Comparison of ENCODE assay signal across 24 cellular contexts in genomic region chr2:50547521-50547920, GRCh38.
DNase-seq lines count a peak whose midpoint lies in the region; ATAC-seq and TF ChIP-seq lines count a peak whose summit lies in the region.
"Had no signal": no experiment of that assay in that cellular context is flagged by ENCODE, and none has a peak within 500 bp of the region (broad histone marks: within the 10 kb centered on the region; RNA-seq: fewer than 3 reads in every experiment).

No MANE protein-coding gene starts in this region.

- POLR2A ChIA-PET in MCF 10A (lab: Yijun Ruan, JAX): interaction anchor here (0.6 to 1.3 kb wide), 4 partner anchors 9 to 870 kb away, joined by 3 to 7 read pairs (median 4); no protein-coding TSS in a partner anchor

- DNase-seq in MCF 10A (ENCODE audit: unreplicated experiment) (no peak), breast epithelium (ENCODE audit: low spot score in 2 of 2) (no peak), brain microvascular endothelial cell (peak; percentile 17), foreskin keratinocyte (peak; percentile 78 to 86), NCI-H2171 treated with DMSO at 0.1 percent for 48 hours (lab: John Stamatoyannopoulos, UW) (no peak)
- no peak for DNase-seq in activated CD4-positive, alpha-beta T cell treated with anti-CD3 and anti-CD28 coated beads for 4 hours
- no peak for DNase-seq in activated T-cell treated with anti-CD3 and anti-CD28 coated beads, Interleukin-2, amount 50 U/mL, for 4 hours
- no peak for DNase-seq in activated CD4-positive, alpha-beta T cell treated with anti-CD3 and anti-CD28 coated beads for 48 hours
- DNase-seq: activated T-cell treated with anti-CD3 and anti-CD28 coated beads, Interleukin-2, amount 50 U/mL, for 72 hours; BE2C; body of pancreas; CD8-positive, alpha-beta T cell; KG1; kidney; posterior cingulate gyrus; stimulated activated CD4-positive, alpha-beta T cell treated with anti-CD3 and anti-CD28 coated beads, Interleukin-1b, Interleukin-23, amount 100 ng/mL, for 48 hours; T-helper 1 cell; testis had no signal

- H3K4me1 Mint-ChIP-seq in MCF 10A (ENCODE audit: insufficient read depth, unreplicated experiment): peaks cover 12% of the 10 kb centered on the region
- H3K4me1 Mint-ChIP-seq in activated T-cell treated with anti-CD3 and anti-CD28 coated beads, Interleukin-2, amount 50 U/mL, for 4 hours (ENCODE audit: low read depth): no peaks in the 10 kb centered on the region

- H3K27ac ChIP-seq in breast epithelium: no peak overlapping the region
- no peak overlapping the region for H3K27ac ChIP-seq in brain microvascular endothelial cell
- H3K27ac ChIP-seq in foreskin keratinocyte: peak overlapping the region; percentile 90
- H3K27ac ChIP-seq: body of pancreas, right atrium auricular region, SK-N-MC, testis had no signal

- H3K9me3 Mint-ChIP-seq in MCF 10A (ENCODE audit: unreplicated experiment): no peaks in the 10 kb centered on the region
- no peaks in the 10 kb centered on the region for H3K9me3 Mint-ChIP-seq in activated T-cell treated with anti-CD3 and anti-CD28 coated beads, Interleukin-2, amount 50 U/mL, for 4 hours
- H3K9me3 Mint-ChIP-seq: activated T-cell treated with anti-CD3 and anti-CD28 coated beads, Interleukin-2, amount 50 U/mL, for 72 hours; CD8-positive, alpha-beta T cell; mesothelial cell of epicardium; stimulated activated naive CD8-positive, alpha-beta T cell treated with anti-CD3 and anti-CD28 coated beads, Interleukin-15, Interleukin-2, amounts not matched to agents 100 ng/mL and 50 ng/mL, for 24 hours; WTC11 had no signal

- H3K4me3 ChIP-seq in breast epithelium (no peak overlapping the region), brain microvascular endothelial cell (ENCODE audit: low read depth, low read length) (no peak overlapping the region)
- H3K4me3 ChIP-seq: body of pancreas, HAP-1, right atrium auricular region, SK-N-MC, testis had no signal

- H3K27ac Mint-ChIP-seq in MCF 10A (ENCODE audit: low read depth, unreplicated experiment): peak overlapping the region; percentile 39
- H3K27ac Mint-ChIP-seq: activated T-cell treated with anti-CD3 and anti-CD28 coated beads, Interleukin-2, amount 50 U/mL, for 72 hours; CD8-positive, alpha-beta T cell; mesothelial cell of epicardium; stimulated activated naive CD8-positive, alpha-beta T cell treated with anti-CD3 and anti-CD28 coated beads, Interleukin-15, Interleukin-2, amounts not matched to agents 100 ng/mL and 50 ng/mL, for 24 hours; WTC11 had no signal

- H3K36me3 ChIP-seq in breast epithelium (no peaks in the 10 kb centered on the region), brain microvascular endothelial cell (replicated peaks) (no peaks in the 10 kb centered on the region)
- H3K36me3 ChIP-seq: BE2C, HAP-1, right atrium auricular region had no signal

- intact Hi-C loops in MCF 10A (cut with micrococcal nuclease): no loop called here
- intact Hi-C loops in breast epithelium (cut with DNase I; ENCODE audit: low total_unique reads): no loop called here

- H3K4me1 ChIP-seq in breast epithelium (no peaks in the 10 kb centered on the region), foreskin keratinocyte (peaks cover 5% of the 10 kb centered on the region)
- H3K4me1 ChIP-seq: BE2C, body of pancreas, HAP-1, right atrium auricular region, testis had no signal

- no peak overlapping the region for H3K4me3 Mint-ChIP-seq in MCF 10A (ENCODE audit: unreplicated experiment)
- H3K4me3 Mint-ChIP-seq in activated T-cell treated with anti-CD3 and anti-CD28 coated beads, Interleukin-2, amount 50 U/mL, for 4 hours: no peak overlapping the region
- H3K4me3 Mint-ChIP-seq: activated T-cell treated with anti-CD3 and anti-CD28 coated beads, Interleukin-2, amount 50 U/mL, for 72 hours; CD8-positive, alpha-beta T cell; mesothelial cell of epicardium; stimulated activated naive CD8-positive, alpha-beta T cell treated with anti-CD3 and anti-CD28 coated beads, Interleukin-15, Interleukin-2, amounts not matched to agents 100 ng/mL and 50 ng/mL, for 24 hours; WTC11 had no signal

- H3K36me3 Mint-ChIP-seq in MCF 10A (ENCODE audit: insufficient read depth, unreplicated experiment): no peaks in the 10 kb centered on the region
- no peaks in the 10 kb centered on the region for H3K36me3 Mint-ChIP-seq in activated T-cell treated with anti-CD3 and anti-CD28 coated beads, Interleukin-2, amount 50 U/mL, for 4 hours (ENCODE audit: insufficient read depth)
- H3K36me3 Mint-ChIP-seq: CD8-positive, alpha-beta T cell; mesothelial cell of epicardium; WTC11 had no signal

- no peaks in the 10 kb centered on the region for H3K9me3 ChIP-seq in breast epithelium
- H3K9me3 ChIP-seq: BE2C, body of pancreas, HAP-1, right atrium auricular region, testis had no signal

- no peaks in the 10 kb centered on the region for H3K27me3 Mint-ChIP-seq in MCF 10A (ENCODE audit: insufficient read depth, unreplicated experiment)
- no peaks in the 10 kb centered on the region for H3K27me3 Mint-ChIP-seq in activated T-cell treated with anti-CD3 and anti-CD28 coated beads, Interleukin-2, amount 50 U/mL, for 4 hours (ENCODE audit: low read depth)
- H3K27me3 Mint-ChIP-seq: stimulated activated naive CD8-positive, alpha-beta T cell treated with anti-CD3 and anti-CD28 coated beads, Interleukin-15, Interleukin-2, amounts not matched to agents 100 ng/mL and 50 ng/mL, for 24 hours had no signal

- BruUV-seq in MCF 10A (replicated peaks; lab: Mats Ljungman, UMichigan): no TSS peak

- TF ChIP-seq CTCF in MCF 10A (IDR thresholded peaks at IDR 0.05; ENCODE audit: unreplicated experiment) (no peak), breast epithelium (IDR thresholded peaks at IDR 0.05) (no peak), brain microvascular endothelial cell (IDR thresholded peaks at IDR 0.05; ENCODE audit: low read depth, low read length, missing control alignments) (no peak), foreskin keratinocyte (conservative IDR thresholded peaks at IDR 0.05) (no peak)

- in situ Hi-C loops in brain microvascular endothelial cell (cut with HindIII; ENCODE audit: low pct_ligation_motif_present, low sequenced_read_pairs): no loop called here

- H3K27me3 ChIP-seq in breast epithelium (no peaks in the 10 kb centered on the region), brain microvascular endothelial cell (replicated peaks) (no peaks in the 10 kb centered on the region), foreskin keratinocyte (no peaks in the 10 kb centered on the region)
- H3K27me3 ChIP-seq: BE2C, body of pancreas, right atrium auricular region, testis had no signal

- CTCF ChIA-PET in MCF 10A (lab: Yijun Ruan, JAX): interaction anchor here (0.6 to 1.2 kb wide), 6 partner anchors 18 to 673 kb away, joined by 3 to 5 read pairs (median 3); no protein-coding TSS in a partner anchor

- TF ChIP-seq POLR2A in breast epithelium (IDR thresholded peaks at IDR 0.05): no peak

- ATAC-seq in foreskin keratinocyte: peak; percentile 82
- ATAC-seq in activated T-cell treated with anti-CD3 and anti-CD28 coated beads, Interleukin-2, amount 50 U/mL, for 4 hours: no peak
- ATAC-seq: activated T-cell treated with anti-CD3 and anti-CD28 coated beads, Interleukin-2, amount 50 U/mL, for 72 hours; body of pancreas; CD8-positive, alpha-beta T cell; WTC11 had no signal

Comparison
In these comparisons a context has a peak if more than half of its experiments do, and no peak if none do; other contexts are left out.
1. DNase-seq: peak in brain microvascular endothelial cell (single experiment) and foreskin keratinocyte (2 of 2); none in MCF 10A (single experiment), breast epithelium (0 of 2), activated CD4-positive, alpha-beta T cell treated with anti-CD3 and anti-CD28 coated beads for 4 hours (0 of 2), activated T-cell treated with anti-CD3 and anti-CD28 coated beads, Interleukin-2, amount 50 U/mL, for 4 hours (single experiment), NCI-H2171 treated with DMSO at 0.1 percent for 48 hours (single experiment) and activated CD4-positive, alpha-beta T cell treated with anti-CD3 and anti-CD28 coated beads for 48 hours (single experiment).